In the genomic region with DNA sequence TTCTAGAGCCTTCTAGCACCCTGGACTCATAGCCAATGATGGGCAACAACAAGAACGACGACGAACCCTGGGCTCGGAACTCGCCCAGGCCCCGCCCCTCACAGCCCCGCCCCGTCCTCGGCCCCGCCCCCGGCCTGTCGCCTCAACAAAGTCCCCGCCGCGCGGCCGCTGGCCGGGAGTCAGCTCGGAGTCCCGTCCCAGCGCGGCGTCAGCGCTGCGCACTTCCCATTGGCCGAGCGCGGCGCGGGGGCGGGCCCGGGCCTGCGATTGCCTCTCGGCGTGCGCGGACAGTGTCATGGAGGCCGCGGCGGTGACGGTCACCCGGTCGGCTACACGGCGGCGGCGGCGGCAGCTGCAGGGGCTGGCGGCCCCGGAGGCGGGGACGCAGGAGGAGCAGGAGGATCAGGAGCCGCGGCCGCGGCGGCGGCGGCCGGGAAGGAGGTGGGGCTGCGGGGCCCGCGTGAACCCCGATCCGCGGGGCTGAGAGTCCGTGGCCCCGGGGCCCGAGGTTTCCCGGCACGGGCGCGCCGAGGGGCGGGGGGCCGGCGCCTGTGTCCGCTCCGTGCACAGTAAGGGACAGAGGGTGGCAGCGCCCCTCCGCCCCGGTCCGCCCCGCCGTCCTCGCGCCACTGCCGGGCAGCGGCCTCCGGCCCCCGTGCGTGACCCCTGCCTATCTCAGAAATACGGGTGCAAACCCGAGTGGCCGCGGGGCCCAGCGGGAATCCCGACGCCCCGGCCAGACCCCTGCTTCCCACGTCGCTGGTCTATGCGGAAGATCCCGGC, we compare ENCODE assay signal across 8 cellular contexts. TPM values are rescaled to one million over a fixed set of nuclear protein-coding genes. Genes with fewer than 3 reads are reported as not detected.
DNase-seq lines count a peak whose midpoint lies in the region; ATAC-seq and TF ChIP-seq lines count a peak whose summit lies in the region.

A gene with protein sequence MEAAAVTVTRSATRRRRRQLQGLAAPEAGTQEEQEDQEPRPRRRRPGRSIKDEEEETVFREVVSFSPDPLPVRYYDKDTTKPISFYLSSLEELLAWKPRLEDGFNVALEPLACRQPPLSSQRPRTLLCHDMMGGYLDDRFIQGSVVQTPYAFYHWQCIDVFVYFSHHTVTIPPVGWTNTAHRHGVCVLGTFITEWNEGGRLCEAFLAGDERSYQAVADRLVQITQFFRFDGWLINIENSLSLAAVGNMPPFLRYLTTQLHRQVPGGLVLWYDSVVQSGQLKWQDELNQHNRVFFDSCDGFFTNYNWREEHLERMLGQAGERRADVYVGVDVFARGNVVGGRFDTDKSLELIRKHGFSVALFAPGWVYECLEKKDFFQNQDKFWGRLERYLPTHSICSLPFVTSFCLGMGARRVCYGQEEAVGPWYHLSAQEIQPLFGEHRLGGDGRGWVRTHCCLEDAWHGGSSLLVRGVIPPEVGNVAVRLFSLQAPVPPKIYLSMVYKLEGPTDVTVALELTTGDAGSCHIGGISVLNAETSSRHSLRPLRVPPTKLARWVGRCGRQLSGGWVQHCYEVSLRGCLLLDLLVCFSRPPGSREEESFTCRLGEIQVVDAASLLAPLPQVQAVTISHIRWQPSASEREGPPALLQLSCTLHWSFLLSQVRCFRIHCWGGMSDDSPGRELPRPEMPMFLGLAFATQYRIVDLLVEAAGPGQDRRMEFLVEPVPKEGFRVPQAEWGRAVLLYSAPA (plus strand): TSS at position 175 of the 783 bp plus-strand sequence. CDS start 121 bp downstream, at position 296.

- TF ChIP-seq CTCF in body of pancreas (IDR thresholded peaks at IDR 0.05) (peak in 1 of 7 experiments; percentile 1), sigmoid colon (IDR thresholded peaks at IDR 0.05) (no peak)

- H3K4me1 ChIP-seq in body of pancreas = peaks cover 17% of the 10 kb centered on the region
- peaks cover 2% of the 10 kb centered on the region; the same call in 1 of the 2 replicates for H3K4me1 ChIP-seq in iPS DF 6.9 (ENCODE audit: control insufficient read depth, insufficient read depth, low read length)
- H3K4me1 ChIP-seq in sigmoid colon = peaks cover 0 to 25% (median 20%) of the 10 kb centered on the region in 4 donors

- peaks cover 0 to 6% of the 10 kb centered on the region in 2 donors for H3K36me3 ChIP-seq in body of pancreas (replicated peaks in 1 of 2; ENCODE audit: insufficient read depth in 1 of 2, low read depth in 2 of 2)
- peaks cover under 1% of the 10 kb centered on the region for H3K36me3 ChIP-seq in iPS DF 6.9 (ENCODE audit: control insufficient read depth, insufficient read depth, low read length)
- H3K36me3 ChIP-seq in sigmoid colon = peaks cover 0 to 24% (median 9%) of the 10 kb centered on the region in 4 donors

- H3K9me3 ChIP-seq in body of pancreas (no peaks in the 10 kb centered on the region), iPS DF 6.9 (ENCODE audit: control insufficient read depth, insufficient read depth, low read length) (no peaks in the 10 kb centered on the region), sigmoid colon (no peaks in the 10 kb centered on the region)

- peak; percentile 67 for DNase-seq in NCI-H2107 treated with DMSO at 0.1 percent for 48 hours (lab: John Stamatoyannopoulos, UW; ENCODE audit: unreplicated experiment)
- peak; percentile 95 for DNase-seq in UCSD-AML1 (lab: John Stamatoyannopoulos, UW; ENCODE audit: unreplicated experiment)
- peak; percentile 95 to 98 (median 96) for DNase-seq in body of pancreas
- peak; percentile 55 for DNase-seq in iPS DF 6.9 (ENCODE audit: low read depth, low spot score)
- peak; percentile 97 for DNase-seq in sigmoid colon
- no peak for DNase-seq in cortex of kidney (lab: John Stamatoyannopoulos, UW)

- H3K27me3 ChIP-seq in body of pancreas (no peaks in the 10 kb centered on the region), iPS DF 6.9 (ENCODE audit: control insufficient read depth, insufficient read depth, low read length) (no peaks in the 10 kb centered on the region), sigmoid colon (no peaks in the 10 kb centered on the region)

- no peak for TF ChIP-seq EP300 in sigmoid colon (IDR thresholded peaks at IDR 0.05)

- H3K27ac ChIP-seq in body of pancreas (peak within 1 kb of the TSS; percentile 32 to 81 (median 72)), iPS DF 6.9 (ENCODE audit: low read length) (no peak within 1 kb of the TSS), sigmoid colon (peak within 1 kb of the TSS; percentile 83 to 92 (median 88))

- H3K4me3 ChIP-seq in body of pancreas (peak within 1 kb of the TSS; percentile 55 to 63), iPS DF 6.9 (ENCODE audit: low read length) (peak within 1 kb of the TSS; percentile 88), sigmoid colon (peak within 1 kb of the TSS; percentile 54 to 94 (median 92))

- TF ChIP-seq POLR2A in body of pancreas (IDR thresholded peaks at IDR 0.05) (peak; percentile 47 to 67 (median 55)), sigmoid colon (IDR thresholded peaks at IDR 0.05) (no peak)

- WGBS in body of pancreas, 2 donors = 0% methylated on average over 9 to 85 of the region's 104 CpGs
- no CpG with 5 or more reads among the region's 104 CpGs for WGBS in iPS DF 6.9 (ENCODE audit: insufficient coverage, insufficient read length)
- WGBS in sigmoid colon, 2 donors = 1% methylated on average over 104 of the region's 104 CpGs

- intact Hi-C loops in body of pancreas (cut with DNase I) (no loop called here), sigmoid colon (cut with DNase I) (loop anchor here (5.0 kb wide), 1 partner anchor 53 kb away; a partner anchor contains a TSS)

- ATAC-seq in GM18520 (IDR thresholded peaks at IDR 0.05; ENCODE audit: unreplicated experiment) (peak; percentile 92), HG03064 (IDR thresholded peaks at IDR 0.05; ENCODE audit: low read depth, unreplicated experiment) (peak; percentile 83), body of pancreas (peak; percentile 99)

RNA-seq across cellular contexts. Expression of the gene that starts here (rescaled TPM):
- total RNA-seq in body of pancreas (10 to 100 TPM; 24.9 to 50.8 TPM), sigmoid colon (10 to 100 TPM; 14.3 to 26.3 (median 14.4) TPM)
- 10 to 100 TPM in 2 of 3 donors, 1 to 10 TPM in 1; 7.2 to 55.9 (median 10.6) TPM for polyA plus RNA-seq in sigmoid colon

Comparison
In these comparisons a context has a peak if more than half of its experiments do, and no peak if none do; other contexts are left out.
1. POLR2A ChIP-seq: peak in body of pancreas (3 of 3); none in sigmoid colon (0 of 2).
2. Peak in every context shown above with its lines, with median percentiles within 50 percentile points of each other: ATAC-seq and H3K4me3 ChIP-seq.